8 cellular contexts compared by ENCODE assay signal in genomic region chr6:31356946-31357466, GRCh38. TPM values are rescaled to one million over a fixed set of nuclear protein-coding genes. Genes with fewer than 3 reads are reported as not detected.
DNase-seq lines count a peak whose midpoint lies in the region; ATAC-seq, FAIRE-seq and TF ChIP-seq lines count a peak whose summit lies in the region.

Gene HLA-B (minus strand): TSS chr6:31357179. CDS start chr6:31357158, 21 bp downstream.

- FAIRE-seq in GM12892 (lab: Jason Lieb, UNC) (peak; percentile 91), islet of Langerhans (lab: Jason Lieb, UNC) (peak; percentile 9)

- ATAC-seq in HG02623 (IDR thresholded peaks at IDR 0.05; ENCODE audit: unreplicated experiment) (peak; percentile 72), GM18519 (IDR thresholded peaks at IDR 0.05; ENCODE audit: low FRiP score, unreplicated experiment) (no peak)
- peak; percentile 72 for ATAC-seq in central memory CD8-positive, alpha-beta T cell (replicated peaks; ENCODE audit: extremely low read depth, poor library complexity, severe bottlenecking)

- DNase-seq in GM12892 (ENCODE audit: insufficient read length) (peak; percentile 39), NCI-H146 (lab: John Stamatoyannopoulos, UW) (peak; percentile 62), smooth muscle cell of the brain vasculature (ENCODE audit: low read depth, low spot score) (peak; percentile 49)
- DNase-seq in activated CD4-positive, CD25-positive, alpha-beta regulatory T cell (lab: John Stamatoyannopoulos, UW): peak; percentile 68 to 75 (median 69)
- peak; percentile 87 to 93 for DNase-seq in central memory CD8-positive, alpha-beta T cell (ENCODE audit: low spot score in 2 of 2)

- peaks cover 65% of the 10 kb centered on the region for H3K36me3 Mint-ChIP-seq in central memory CD8-positive, alpha-beta T cell (ENCODE audit: insufficient read depth)

- peak within 1 kb of the TSS; percentile 100 for H3K27ac Mint-ChIP-seq in central memory CD8-positive, alpha-beta T cell (ENCODE audit: low read depth)

- H3K9me3 Mint-ChIP-seq in central memory CD8-positive, alpha-beta T cell: no peaks in the 10 kb centered on the region

- peaks cover 75% of the 10 kb centered on the region for H3K4me1 Mint-ChIP-seq in central memory CD8-positive, alpha-beta T cell

- no peaks in the 10 kb centered on the region for H3K27me3 Mint-ChIP-seq in central memory CD8-positive, alpha-beta T cell

- H3K4me3 Mint-ChIP-seq in central memory CD8-positive, alpha-beta T cell: peak within 1 kb of the TSS; percentile 99

- peak; percentile 73; the same call in 1 of the 2 replicates for TF ChIP-seq POLR2A in GM12892 (IDR thresholded peaks at IDR 0.05; ENCODE audit: low read depth, low read length)

RNA-seq across cellular contexts. Expression of gene HLA-B, which starts in this region (rescaled TPM):
- 4,038 TPM for polyA plus RNA-seq in GM12892 (2012; ENCODE audit: missing spikeins)

Comparison
In these comparisons a context has a peak if more than half of its experiments do, and no peak if none do; other contexts are left out.
1. DNase-seq: peak in every context shown above with its lines; median percentile 90 in central memory CD8-positive, alpha-beta T cell; 69 in activated CD4-positive, CD25-positive, alpha-beta regulatory T cell; 62 in NCI-H146; 49 in smooth muscle cell of the brain vasculature; 39 in GM12892.